Comparison of ENCODE assay signal across 24 cellular contexts in genomic region chr6:154841109-154841508, GRCh38.
DNase-seq lines count a peak whose midpoint lies in the region; ATAC-seq, FAIRE-seq and TF ChIP-seq lines count a peak whose summit lies in the region.
"Had no signal": no experiment of that assay in that cellular context is flagged by ENCODE, and none has a peak within 500 bp of the region (broad histone marks: within the 10 kb centered on the region; RNA-seq: fewer than 3 reads in every experiment).

No MANE protein-coding gene starts in this region.

- H4K20me1 ChIP-seq in H9 (ENCODE audit: control insufficient read depth, insufficient read depth, insufficient read length) (no peaks in the 10 kb centered on the region), K562 (replicated peaks; ENCODE audit: control insufficient read depth, insufficient read depth, low read length) (peaks cover 18% of the 10 kb centered on the region; the same call in 1 of the 2 replicates)

- FAIRE-seq in GM12892 (lab: Jason Lieb, UNC), result peak; percentile 24
- FAIRE-seq in K562 (lab: Jason Lieb, UNC), result no peak
- FAIRE-seq: A549, D721Med, H1 had no signal

- H2BK120ac ChIP-seq in H9 (ENCODE audit: low read depth, low read length, poor library complexity, severe bottlenecking), result peak overlapping the region; percentile 67

- H3K4me3 Mint-ChIP-seq in CD8-positive, alpha-beta T cell, result no peak overlapping the region
- no peak overlapping the region for H3K4me3 Mint-ChIP-seq in H9
- H3K4me3 Mint-ChIP-seq in activated T-cell treated with anti-CD3 and anti-CD28 coated beads, Interleukin-2, amount 50 U/mL, for 72 hours, result no peak overlapping the region
- H3K4me3 Mint-ChIP-seq: HFFc6 had no signal

- H3K56ac ChIP-seq in H9 (ENCODE audit: insufficient read length, low read depth, low read length), result no peak overlapping the region

- H3K79me2 ChIP-seq in H9 (ENCODE audit: insufficient read depth, low read length), result no peaks in the 10 kb centered on the region; the same call in 1 of the 2 replicates
- H3K79me2 ChIP-seq in K562 (ENCODE audit: control insufficient read depth, insufficient read depth, low read length), result peaks cover 87% of the 10 kb centered on the region

- H2BK5ac ChIP-seq in H9 (ENCODE audit: insufficient read length, low read length), result no peak overlapping the region

- no TSS peak for BruUV-seq in K562 (replicated peaks; lab: Mats Ljungman, UMichigan)

- no peak overlapping the region for H2AFZ ChIP-seq in H9 (ENCODE audit: low read length)
- H2AFZ ChIP-seq in K562 (ENCODE audit: low read depth, low read length), result no peak overlapping the region

- H4K5ac ChIP-seq in H9 (ENCODE audit: insufficient read length, low read depth, low read length), result no peak overlapping the region

- H3K4ac ChIP-seq in H9 (ENCODE audit: low read depth, low read length), result no peak overlapping the region

- H3T11ph ChIP-seq in H9 (ENCODE audit: low read length), result no peak overlapping the region

- no peak overlapping the region for H3K23ac ChIP-seq in H9 (ENCODE audit: insufficient read length, low read depth, low read length)

- H3K9ac ChIP-seq in H9 (ENCODE audit: extremely low read depth, insufficient read length, low read length), result no peak overlapping the region
- H3K9ac ChIP-seq in K562 (ENCODE audit: insufficient read depth in 1 of 2, low read depth in 2 of 2, low read length in 2 of 2), result no peak overlapping the region
- H3K9ac ChIP-seq: BLaER1 treated with 17β-estradiol and CSF1 and Interleukin-3, amounts not matched to agents 10 nM and 100 nM had no signal

- H2BK20ac ChIP-seq in H9 (ENCODE audit: low read depth, low read length, poor library complexity, severe bottlenecking), result no peak overlapping the region

- intact Hi-C loops in CD8-positive, alpha-beta T cell (cut with DNase I, micrococcal nuclease), result no loop called here
- intact Hi-C loops in K562 (cut with micrococcal nuclease), result no loop called here

- no peak for TF ChIP-seq CTCF in CD8-positive, alpha-beta T cell (IDR thresholded peaks at IDR 0.05)
- TF ChIP-seq CTCF in H9 (conservative IDR thresholded peaks at IDR 0.05), result no peak
- no peak for TF ChIP-seq CTCF in K562 (IDR thresholded peaks at IDR 0.05 in 2 of 3, conservative IDR thresholded peaks at IDR 0.05 in 1 of 3; ENCODE audit: insufficient read depth in 2 of 3, low read depth in 1 of 3, low read length in 3 of 3)

- H3K18ac ChIP-seq in H9 (ENCODE audit: insufficient read length, low read depth, low read length), result no peak overlapping the region

- no peaks in the 10 kb centered on the region for H3K9me1 ChIP-seq in K562 (ENCODE audit: control insufficient read depth, insufficient read depth, low read length)

- H3K23me2 ChIP-seq in H9 (ENCODE audit: insufficient read length, low read depth, low read length, poor library complexity, severe bottlenecking), result no peaks in the 10 kb centered on the region

- no peak for DNase-seq in CD8-positive, alpha-beta T cell
- DNase-seq in GM12892 (ENCODE audit: insufficient read length) (no peak), H9 (no peak), K562 (ENCODE audit: extremely low read depth in 1 of 4, low spot score in 3 of 4) (no peak), C1 segment of cervical spinal cord (lab: John Stamatoyannopoulos, UW) (no peak), dermis blood vessel endothelial cell (no peak)
- no peak for DNase-seq in activated T-cell treated with anti-CD3 and anti-CD28 coated beads, Interleukin-2, amount 50 U/mL, for 72 hours
- DNase-seq: 8988T; ACHN; AML-193; BE2C; CD8-positive, alpha-beta memory T cell; DMS 273 treated with DMSO at 0.1 percent for 48 hours; DMS79; EL; GF-D8; H7; HFFc6 had no signal

- H3K4me1 ChIP-seq in CD8-positive, alpha-beta T cell (ENCODE audit: insufficient read depth, low read length), result peaks cover 2% of the 10 kb centered on the region
- H3K4me1 ChIP-seq in H9 (ENCODE audit: insufficient read depth, low read length) (no peaks in the 10 kb centered on the region), K562 (replicated peaks in 1 of 2; ENCODE audit: control insufficient read depth in 2 of 2, insufficient read depth in 2 of 2, low read length in 2 of 2) (no peaks in the 10 kb centered on the region)
- H3K4me1 ChIP-seq: A549 had no signal

- no peak overlapping the region for H3K14ac ChIP-seq in H9 (ENCODE audit: insufficient read depth, low read length)

- H3K27me3 Mint-ChIP-seq in CD8-positive, alpha-beta T cell (ENCODE audit: low read depth), result no peaks in the 10 kb centered on the region
- no peaks in the 10 kb centered on the region for H3K27me3 Mint-ChIP-seq in H9 (ENCODE audit: low read depth)
- no peaks in the 10 kb centered on the region for H3K27me3 Mint-ChIP-seq in activated T-cell treated with anti-CD3 and anti-CD28 coated beads, Interleukin-2, amount 50 U/mL, for 72 hours (ENCODE audit: low read depth)
- H3K27me3 Mint-ChIP-seq: CD8-positive, alpha-beta memory T cell had no signal

- in situ Hi-C loops in K562 (cut with MboI), result no loop called here

- peak overlapping the region; percentile 4 for H3K27ac Mint-ChIP-seq in CD8-positive, alpha-beta T cell
- peak overlapping the region in 1 of 3 experiments; percentile 17; a peak in 1 of 7 replicates for H3K27ac Mint-ChIP-seq in H9
- H3K27ac Mint-ChIP-seq in activated T-cell treated with anti-CD3 and anti-CD28 coated beads, Interleukin-2, amount 50 U/mL, for 72 hours, result no peak overlapping the region
- H3K27ac Mint-ChIP-seq: CD8-positive, alpha-beta memory T cell; HFFc6 had no signal

- POLR2A ChIA-PET in CD8-positive, alpha-beta T cell (lab: Charles Lee), result no interaction called here
- POLR2A ChIA-PET in K562 (lab: Yijun Ruan, JAX), result no interaction called here

- H3K36me3 ChIP-seq in CD8-positive, alpha-beta T cell (ENCODE audit: insufficient read depth, low read length), result peaks cover 7% of the 10 kb centered on the region
- H3K36me3 ChIP-seq in K562 (ENCODE audit: control insufficient read depth, insufficient read depth, low read length), result peaks cover 18% of the 10 kb centered on the region; the same call in 1 of the 3 replicates

- TF ChIP-seq EP300 in K562 (IDR thresholded peaks at IDR 0.05; ENCODE audit: low read length), result no peak

- no peak overlapping the region for H4K91ac ChIP-seq in H9 (ENCODE audit: insufficient read length, low read depth, low read length)

- no peaks in the 10 kb centered on the region for H3K9me3 Mint-ChIP-seq in CD8-positive, alpha-beta T cell
- no peaks in the 10 kb centered on the region for H3K9me3 Mint-ChIP-seq in H9
- no peaks in the 10 kb centered on the region for H3K9me3 Mint-ChIP-seq in activated T-cell treated with anti-CD3 and anti-CD28 coated beads, Interleukin-2, amount 50 U/mL, for 72 hours
- H3K9me3 Mint-ChIP-seq: CD8-positive, alpha-beta memory T cell; HFFc6 had no signal

- WGBS in H9 (ENCODE audit: extremely low coverage, insufficient read length, low lambda C conversion rate), result no CpG with 5 or more reads among the region's 4 CpGs
- 96% methylated on average over 4 of the region's 4 CpGs for WGBS in K562 (ENCODE audit: insufficient coverage, low coverage, missing lambda C conversion rate)

- H3K27ac ChIP-seq in CD8-positive, alpha-beta T cell (ENCODE audit: low read depth, low read length), result no peak overlapping the region
- H3K27ac ChIP-seq in H9 (ENCODE audit: insufficient read length, low read depth, low read length) (no peak overlapping the region), K562 (ENCODE audit: extremely low read depth, low read depth, low read length) (no peak overlapping the region)
- H3K27ac ChIP-seq: A549; BLaER1 treated with 17β-estradiol and CSF1 and Interleukin-3, amounts not matched to agents 10 nM and 100 nM had no signal

- H2BK15ac ChIP-seq in H9 (ENCODE audit: low read depth, low read length), result no peak overlapping the region

- no peak overlapping the region for H3K4me3 ChIP-seq in CD8-positive, alpha-beta T cell (ENCODE audit: low read depth, low read length)
- H3K4me3 ChIP-seq in K562, result no peak overlapping the region
- H3K4me3 ChIP-seq: A549; BLaER1 treated with 17β-estradiol and CSF1 and Interleukin-3, amounts not matched to agents 10 nM and 100 nM had no signal

- H2BK12ac ChIP-seq in H9 (ENCODE audit: insufficient read length, low read depth, low read length), result no peak overlapping the region

- TF ChIP-seq POLR2A in GM12892 (IDR thresholded peaks at IDR 0.05; ENCODE audit: low read depth, low read length), result no peak
- TF ChIP-seq POLR2A in K562 (conservative IDR thresholded peaks at IDR 0.05), result no peak

- H4K8ac ChIP-seq in H9 (replicated peaks; ENCODE audit: insufficient read length, low read depth, low read length), result no peak overlapping the region

- H3K4me2 ChIP-seq in H9 (ENCODE audit: insufficient read depth, insufficient read length, low read length) (no peak overlapping the region), K562 (ENCODE audit: insufficient read depth, low read length) (no peak overlapping the region)
- H3K4me2 ChIP-seq: A549; BLaER1 treated with 17β-estradiol and CSF1 and Interleukin-3, amounts not matched to agents 10 nM and 100 nM had no signal

- no peak for TF ChIP-seq RAD21 in K562 (CRISPR knock-in tag; conservative IDR thresholded peaks at IDR 0.05 in 1 of 2, IDR thresholded peaks at IDR 0.05 in 1 of 2)

- peaks cover 3% of the 10 kb centered on the region for H3K79me1 ChIP-seq in H9 (ENCODE audit: insufficient read depth, low read depth, low read length, poor library complexity, severe bottlenecking)

- H3K4me1 Mint-ChIP-seq in CD8-positive, alpha-beta T cell (ENCODE audit: low read depth), result peaks cover 41% of the 10 kb centered on the region
- H3K4me1 Mint-ChIP-seq in H9, result peaks cover 14 to 34% of the 10 kb centered on the region in 2 experiments
- peaks cover 10% of the 10 kb centered on the region for H3K4me1 Mint-ChIP-seq in activated T-cell treated with anti-CD3 and anti-CD28 coated beads, Interleukin-2, amount 50 U/mL, for 72 hours (ENCODE audit: low read depth)

- H3K36me3 Mint-ChIP-seq in CD8-positive, alpha-beta T cell, result peaks cover 20% of the 10 kb centered on the region
- H3K36me3 Mint-ChIP-seq in H9 (ENCODE audit: insufficient read depth in 1 of 3, low read depth in 3 of 3), result peaks cover 0 to 9% (median 6%) of the 10 kb centered on the region in 3 experiments; a peak in 6 of 7 replicates
- H3K36me3 Mint-ChIP-seq in activated T-cell treated with anti-CD3 and anti-CD28 coated beads, Interleukin-2, amount 50 U/mL, for 72 hours (ENCODE audit: insufficient read depth in 2 of 2), result peaks cover 0 to 5% of the 10 kb centered on the region in 2 donors

- H2AK5ac ChIP-seq in H9 (ENCODE audit: insufficient read length, low read length), result no peak overlapping the region

- no peaks in the 10 kb centered on the region for H3K27me3 ChIP-seq in CD8-positive, alpha-beta T cell (ENCODE audit: insufficient read depth, low read length)
- H3K27me3 ChIP-seq in H9 (ENCODE audit: insufficient read depth, low read length) (no peaks in the 10 kb centered on the region), K562 (ENCODE audit: control insufficient read depth in 2 of 2, insufficient read depth in 2 of 2, low read length in 2 of 2) (no peaks in the 10 kb centered on the region)
- H3K27me3 ChIP-seq: BE2C; BLaER1 treated with 17β-estradiol and CSF1 and Interleukin-3, amounts not matched to agents 10 nM and 100 nM had no signal

- H3K9me3 ChIP-seq in CD8-positive, alpha-beta T cell (ENCODE audit: low read length), result no peaks in the 10 kb centered on the region
- H3K9me3 ChIP-seq in H9 (ENCODE audit: control insufficient read depth, low read depth, low read length) (no peaks in the 10 kb centered on the region), K562 (replicated peaks; ENCODE audit: control insufficient read depth, insufficient read depth, low read depth, low read length) (no peaks in the 10 kb centered on the region)
- H3K9me3 ChIP-seq: A549; BE2C; BLaER1 treated with 17β-estradiol and CSF1 and Interleukin-3, amounts not matched to agents 10 nM and 100 nM had no signal

- ATAC-seq in CD8-positive, alpha-beta T cell, result no peak
- ATAC-seq in K562 (peak; percentile 13; the same call in 2 of the 3 replicates), GM18517 (IDR thresholded peaks at IDR 0.05; ENCODE audit: unreplicated experiment) (no peak)
- ATAC-seq in activated T-cell treated with anti-CD3 and anti-CD28 coated beads, Interleukin-2, amount 50 U/mL, for 72 hours (replicated peaks in 1 of 2), result no peak
- ATAC-seq: A549, HCT116 had no signal

- CTCF ChIA-PET in CD8-positive, alpha-beta T cell (lab: Charles Lee), result no interaction called here
- CTCF ChIA-PET in K562 (lab: Yijun Ruan, JAX; ENCODE audit: low intra/inter-chr PET ratio), result no interaction called here
